ENCODE assay signal across 12 cellular contexts in genomic region chr22:15687086-15687485, GRCh38. TPM values are rescaled to one million over a fixed set of nuclear protein-coding genes. Genes with fewer than 3 reads are reported as not detected.
A peak's percentile ranks its signal among the peaks of the same experiment; 100 is the strongest.
DNase-seq lines count a peak whose midpoint lies in the region; ATAC-seq and TF ChIP-seq lines count a peak whose summit lies in the region.
"Not testable (repeated sequence)": the region's sequence is repeated elsewhere in the genome, so short reads cannot be mapped to it uniquely, and the experiment has no call there.
"Had no signal": no experiment of that assay in that cellular context is flagged by ENCODE, and none has a peak within 500 bp of the region (broad histone marks: within the 10 kb centered on the region; RNA-seq: fewer than 3 reads in every experiment).

No MANE protein-coding gene starts in this region.

- not testable (repeated sequence) for H3K36me3 ChIP-seq in mucosa of descending colon (ENCODE audit: low read depth); upper lobe of right lung

- intact Hi-C loops in right cardiac atrium (cut with DNase I); mucosa of descending colon (cut with DNase I, micrococcal nuclease); upper lobe of right lung (cut with DNase I): not testable (repeated sequence)

- not testable (repeated sequence) for H3K36me3 Mint-ChIP-seq in stimulated activated effector memory CD8-positive, alpha-beta T cell treated with anti-CD3 and anti-CD28 coated beads, Interleukin-12 subunit alpha, Interleukin-12 subunit beta, amount 100 ng/mL, for 72 hours

- H3K4me1 Mint-ChIP-seq in stimulated activated effector memory CD8-positive, alpha-beta T cell treated with anti-CD3 and anti-CD28 coated beads, Interleukin-12 subunit alpha, Interleukin-12 subunit beta, amount 100 ng/mL, for 72 hours: not testable (repeated sequence)

- 74% methylated on average over 3 of the region's 3 CpGs for WGBS in right cardiac atrium

- H3K4me3 Mint-ChIP-seq in stimulated activated effector memory CD8-positive, alpha-beta T cell treated with anti-CD3 and anti-CD28 coated beads, Interleukin-12 subunit alpha, Interleukin-12 subunit beta, amount 100 ng/mL, for 72 hours: not testable (repeated sequence)

- not testable (repeated sequence) for H3K4me3 ChIP-seq in right cardiac atrium (ENCODE audit: low read length); mucosa of descending colon; upper lobe of right lung

- not testable (repeated sequence) for H3K27me3 ChIP-seq in right cardiac atrium (ENCODE audit: control insufficient read depth, insufficient read depth); upper lobe of right lung

- not testable (repeated sequence) for TF ChIP-seq CTCF in mucosa of descending colon (IDR thresholded peaks at IDR 0.05); upper lobe of right lung (IDR thresholded peaks at IDR 0.05)

- not testable (repeated sequence) for H3K27ac Mint-ChIP-seq in stimulated activated effector memory CD8-positive, alpha-beta T cell treated with anti-CD3 and anti-CD28 coated beads, Interleukin-12 subunit alpha, Interleukin-12 subunit beta, amount 100 ng/mL, for 72 hours

- H3K9me3 ChIP-seq in right cardiac atrium (ENCODE audit: control insufficient read depth, low read length); mucosa of descending colon; upper lobe of right lung: not testable (repeated sequence)

- not testable (repeated sequence) for H3K27ac ChIP-seq in right cardiac atrium (ENCODE audit: low read length); upper lobe of right lung

- peak; percentile 15; the same call in 1 of the 3 replicates for ATAC-seq in SK-N-SH treated with all-trans-retinoic acid at 6 μM for 48 hours
- ATAC-seq in esophagus mucosa: peak; percentile 31
- peak; percentile 24 to 55 for ATAC-seq in right cardiac atrium
- peak; percentile 31 for ATAC-seq in mucosa of descending colon
- peak; percentile 23 for ATAC-seq in stimulated activated effector memory CD8-positive, alpha-beta T cell treated with anti-CD3 and anti-CD28 coated beads, Interleukin-12 subunit alpha, Interleukin-12 subunit beta, amount 100 ng/mL, for 72 hours
- peak; percentile 9 for ATAC-seq in upper lobe of right lung

- DNase-seq in right cardiac atrium; mucosa of descending colon; stimulated activated effector memory CD8-positive, alpha-beta T cell treated with anti-CD3 and anti-CD28 coated beads, Interleukin-12 subunit alpha, Interleukin-12 subunit beta, amount 100 ng/mL, for 72 hours (ENCODE audit: low spot score in 2 of 2); upper lobe of right lung: not testable (repeated sequence)

- H3K9me3 Mint-ChIP-seq in stimulated activated effector memory CD8-positive, alpha-beta T cell treated with anti-CD3 and anti-CD28 coated beads, Interleukin-12 subunit alpha, Interleukin-12 subunit beta, amount 100 ng/mL, for 72 hours: not testable (repeated sequence)

- H3K4me1 ChIP-seq in right cardiac atrium (ENCODE audit: control insufficient read depth, insufficient read depth, low read length); mucosa of descending colon (ENCODE audit: low read depth); upper lobe of right lung: not testable (repeated sequence)

RNA-seq across cellular contexts. Expression of gene POTEH, which starts 2.7 kb away (rescaled TPM):
- not detected for total RNA-seq in esophagus mucosa
- total RNA-seq in right cardiac atrium: not detected
- polyA plus RNA-seq in right cardiac atrium: not detected
- not detected for total RNA-seq in mucosa of descending colon
- total RNA-seq in upper lobe of right lung: not detected
- total RNA-seq: A673; Caco-2; CD4-positive, CD25-positive, alpha-beta regulatory T cell; CD8-positive, alpha-beta T cell; HFFc6 had no signal
- polyA plus RNA-seq: BJ; CD4-positive, CD25-positive, alpha-beta regulatory T cell had no signal
